Comparison of ENCODE assay signal across 11 cellular contexts in genomic region chr6:43695078-43695966, GRCh38. TPM values are rescaled to one million over a fixed set of nuclear protein-coding genes. Genes with fewer than 3 reads are reported as not detected.
A peak's percentile ranks its signal among the peaks of the same experiment; 100 is the strongest.
DNase-seq lines count a peak whose midpoint lies in the region; ATAC-seq, FAIRE-seq and TF ChIP-seq lines count a peak whose summit lies in the region.
"Had no signal": no experiment of that assay in that cellular context is flagged by ENCODE, and none has a peak within 500 bp of the region (broad histone marks: within the 10 kb centered on the region; RNA-seq: fewer than 3 reads in every experiment).

No MANE protein-coding gene starts in this region.

- peak overlapping the region in 1 of 2 donors; percentile 26 for H3K27ac Mint-ChIP-seq in stimulated activated naive CD8-positive, alpha-beta T cell treated with anti-CD3 and anti-CD28 coated beads, Interleukin-15, amount 100 ng/mL, for 72 hours
- H3K27ac Mint-ChIP-seq in mesothelial cell of epicardium: peak overlapping the region; percentile 39

- H3K36me3 Mint-ChIP-seq in mesothelial cell of epicardium: no peaks in the 10 kb centered on the region

- H2AFZ ChIP-seq in K562 (ENCODE audit: low read depth, low read length): peak overlapping the region; percentile 75

- POLR2A ChIA-PET in K562 (lab: Yijun Ruan, JAX): interaction anchor here (0.6 to 2.1 kb wide), 5 partner anchors 8 to 381 kb away, joined by 3 to 7 read pairs (median 3); partner anchors contain the start of gene MRPS18A

- H3K9ac ChIP-seq in K562 (ENCODE audit: insufficient read depth in 1 of 2, low read depth in 2 of 2, low read length in 2 of 2): peak overlapping the region in 1 of 2 experiments; percentile 27; a peak in 1 of 4 replicates

- TF ChIP-seq CTCF in K562 (IDR thresholded peaks at IDR 0.05 in 2 of 3, conservative IDR thresholded peaks at IDR 0.05 in 1 of 3; ENCODE audit: insufficient read depth in 2 of 3, low read depth in 1 of 3, low read length in 3 of 3) (no peak), mesothelial cell of epicardium (IDR thresholded peaks at IDR 0.05; ENCODE audit: unreplicated experiment) (no peak)

- TF ChIP-seq POLR2A in K562 (conservative IDR thresholded peaks at IDR 0.05): no peak

- WGBS in K562 (ENCODE audit: insufficient coverage, low coverage, missing lambda C conversion rate): 57% methylated on average over 12 of the region's 12 CpGs

- no peak overlapping the region for H3K4me3 Mint-ChIP-seq in stimulated activated naive CD8-positive, alpha-beta T cell treated with anti-CD3 and anti-CD28 coated beads, Interleukin-15, amount 100 ng/mL, for 72 hours
- H3K4me3 Mint-ChIP-seq in mesothelial cell of epicardium: no peak overlapping the region

- H3K27me3 Mint-ChIP-seq in stimulated activated naive CD8-positive, alpha-beta T cell treated with anti-CD3 and anti-CD28 coated beads, Interleukin-15, amount 100 ng/mL, for 72 hours: peaks cover 37% of the 10 kb centered on the region
- no peaks in the 10 kb centered on the region for H3K27me3 Mint-ChIP-seq in mesothelial cell of epicardium (ENCODE audit: low read depth)

- intact Hi-C loops in K562 (cut with micrococcal nuclease): no loop called here

- no peak for TF ChIP-seq RAD21 in K562 (CRISPR knock-in tag; conservative IDR thresholded peaks at IDR 0.05 in 1 of 2, IDR thresholded peaks at IDR 0.05 in 1 of 2)

- no peak for TF ChIP-seq EP300 in K562 (IDR thresholded peaks at IDR 0.05; ENCODE audit: low read length)

- H3K27ac ChIP-seq in K562 (ENCODE audit: extremely low read depth, low read depth, low read length) (no peak overlapping the region), caudate nucleus (ENCODE audit: low read depth, low read length) (no peak overlapping the region)

- H3K4me2 ChIP-seq in K562 (ENCODE audit: insufficient read depth, low read length): no peak overlapping the region

- no peaks in the 10 kb centered on the region for H3K4me1 Mint-ChIP-seq in stimulated activated naive CD8-positive, alpha-beta T cell treated with anti-CD3 and anti-CD28 coated beads, Interleukin-15, amount 100 ng/mL, for 72 hours
- peaks cover 21% of the 10 kb centered on the region for H3K4me1 Mint-ChIP-seq in mesothelial cell of epicardium

- H3K9me1 ChIP-seq in K562 (ENCODE audit: control insufficient read depth, insufficient read depth, low read length): no peaks in the 10 kb centered on the region

- peaks cover 0 to 15% of the 10 kb centered on the region in 2 experiments; a peak in 4 of 5 replicates for H3K4me1 ChIP-seq in K562 (replicated peaks in 1 of 2; ENCODE audit: control insufficient read depth in 2 of 2, insufficient read depth in 2 of 2, low read length in 2 of 2)
- H3K4me1 ChIP-seq: sigmoid colon had no signal

- H3K4me3 ChIP-seq in K562: no peak overlapping the region
- H3K4me3 ChIP-seq: sigmoid colon had no signal

- H3K27me3 ChIP-seq in K562 (ENCODE audit: control insufficient read depth in 2 of 2, insufficient read depth in 2 of 2, low read length in 2 of 2): no peaks in the 10 kb centered on the region
- H3K27me3 ChIP-seq: sigmoid colon had no signal

- no peaks in the 10 kb centered on the region for H3K79me2 ChIP-seq in K562 (ENCODE audit: control insufficient read depth, insufficient read depth, low read length)

- H4K20me1 ChIP-seq in K562 (replicated peaks; ENCODE audit: control insufficient read depth, insufficient read depth, low read length): no peaks in the 10 kb centered on the region

- H3K9me3 Mint-ChIP-seq in stimulated activated naive CD8-positive, alpha-beta T cell treated with anti-CD3 and anti-CD28 coated beads, Interleukin-15, amount 100 ng/mL, for 72 hours: no peaks in the 10 kb centered on the region
- H3K9me3 Mint-ChIP-seq in mesothelial cell of epicardium: no peaks in the 10 kb centered on the region

- FAIRE-seq in K562 (lab: Jason Lieb, UNC) (no peak), HTR-8/SVneo (lab: Jason Lieb, UNC) (no peak)
- FAIRE-seq: keratinocyte had no signal

- peak; percentile 23 for ATAC-seq in stimulated activated naive CD8-positive, alpha-beta T cell treated with anti-CD3 and anti-CD28 coated beads, Interleukin-15, Interleukin-2, amounts not matched to agents 100 U/mL and 50 U/mL, for 24 hours
- ATAC-seq in stimulated activated naive CD8-positive, alpha-beta T cell treated with anti-CD3 and anti-CD28 coated beads, Interleukin-15, amount 100 ng/mL, for 72 hours: no peak
- peak; percentile 50 for ATAC-seq in K562

- CTCF ChIA-PET in K562 (lab: Yijun Ruan, JAX; ENCODE audit: low intra/inter-chr PET ratio): no interaction called here

- no peaks in the 10 kb centered on the region for H3K9me3 ChIP-seq in K562 (replicated peaks; ENCODE audit: control insufficient read depth, insufficient read depth, low read depth, low read length)
- H3K9me3 ChIP-seq: sigmoid colon had no signal

- no peaks in the 10 kb centered on the region for H3K36me3 ChIP-seq in K562 (ENCODE audit: control insufficient read depth, insufficient read depth, low read length)
- H3K36me3 ChIP-seq: sigmoid colon had no signal

- in situ Hi-C loops in K562 (cut with MboI): no loop called here

- BruUV-seq in K562 (replicated peaks; lab: Mats Ljungman, UMichigan): no TSS peak

- no peak for DNase-seq in stimulated activated naive CD8-positive, alpha-beta T cell treated with anti-CD3 and anti-CD28 coated beads, Interleukin-15, Interleukin-2, amounts not matched to agents 100 U/mL and 50 U/mL, for 24 hours
- no peak for DNase-seq in stimulated activated naive CD8-positive, alpha-beta T cell treated with anti-CD3 and anti-CD28 coated beads, Interleukin-15, amount 100 ng/mL, for 72 hours
- DNase-seq in K562 (ENCODE audit: extremely low read depth in 1 of 4, low spot score in 3 of 4) (no peak), mesothelial cell of epicardium (ENCODE audit: low spot score in 2 of 2, unreplicated experiment in 2 of 2) (no peak), HTR-8/SVneo (ENCODE audit: insufficient read length, low spot score) (no peak), caudate nucleus (lab: John Stamatoyannopoulos, UW) (no peak), hepatic stellate cell (ENCODE audit: low spot score) (no peak)
- DNase-seq in activated T-cell treated with anti-CD3 and anti-CD28 coated beads, Interleukin-2, amount 50 U/mL, for 1 hour: no peak
- DNase-seq: activated CD8-positive, alpha-beta memory T cell treated with anti-CD3 and anti-CD28 coated beads for 24 hours; sigmoid colon had no signal

RNA-seq across cellular contexts. Expression of gene MRPS18A, which starts 7.7 kb away (rescaled TPM):
- total RNA-seq in K562 (2011; cell fraction: chromatin; rRNA removed; ENCODE audit: low replicate concordance): 30.9 and 95.8 TPM in 2 replicates
- 81.3 and 96.7 TPM in 2 replicates for total RNA-seq in K562 (2011; cell fraction: nucleolus; rRNA removed)
- total RNA-seq in K562 (2011; cell fraction: nucleoplasm; rRNA removed): 48.8 and 57.7 TPM in 2 replicates
- 130 and 161 TPM in 2 replicates for total RNA-seq in K562 (2014; rRNA removed)
- 63.9 and 87.5 TPM in 2 replicates for total RNA-seq in K562 (2014; rRNA removed; fragmentation: Illumina TruSeq; extraction: Trizol)
- 115 and 119 TPM in 2 replicates for total RNA-seq in K562 (2015; rRNA removed; fragmentation: Illumina TruSeq; extraction: Trizol)
- total RNA-seq in K562 (2021): 102 and 104 TPM in 2 replicates
- 104 and 112 TPM in 2 replicates for polyA plus RNA-seq in K562 (2011; rRNA removed)
- polyA plus RNA-seq in K562 (2011; cell fraction: cytosol; rRNA removed): 155 and 252 TPM in 2 replicates
- polyA plus RNA-seq in K562 (2011; cell fraction: nucleus; rRNA removed): 54.3 and 56.2 TPM in 2 replicates
- polyA plus RNA-seq in K562 (2012): 113 and 127 TPM in 2 replicates
- 159 and 185 TPM in 2 replicates for polyA plus RNA-seq in K562 (2014; fragmentation: Illumina TruSeq; extraction: Trizol)
- 100 to 1,000 TPM; 204 to 243 TPM for polyA plus RNA-seq in K562 (2014; fragmentation: Nextera tagmentation; extraction: Ambion mirVana)
- polyA plus RNA-seq in K562 (2014; rRNA removed): 125 and 133 TPM in 2 replicates
- polyA minus RNA-seq in K562 (2011; rRNA and poly(A)+ RNA removed): 78.1 and 100 TPM in 2 replicates
- polyA minus RNA-seq in K562 (2011; cell fraction: cytosol; rRNA and poly(A)+ RNA removed): 41.0 and 52.2 TPM in 2 replicates
- polyA minus RNA-seq in K562 (2011; cell fraction: nucleus; rRNA and poly(A)+ RNA removed): 41.9 and 47.8 TPM in 2 replicates
- total RNA-seq in mesothelial cell of epicardium: 41.4 to 46.6 TPM (median 46.0 TPM) in 3 replicates

RNA-seq across cellular contexts. Expression of gene RSPH9, which starts 50.5 kb away (rescaled TPM):
- 0.32 TPM in 1 of 2 replicates, not detected in the other for total RNA-seq in K562 (2011; cell fraction: chromatin; rRNA removed; ENCODE audit: low replicate concordance)
- total RNA-seq in K562 (2011; cell fraction: nucleolus; rRNA removed): 0.17 TPM in 1 of 2 replicates, not detected in the other
- 0.22 and 0.38 TPM in 2 replicates for total RNA-seq in K562 (2011; cell fraction: nucleoplasm; rRNA removed)
- 0.05 TPM in 1 of 2 replicates, not detected in the other for total RNA-seq in K562 (2014; rRNA removed)
- not detected in 2 replicates for total RNA-seq in K562 (2014; rRNA removed; fragmentation: Illumina TruSeq; extraction: Trizol)
- total RNA-seq in K562 (2015; rRNA removed; fragmentation: Illumina TruSeq; extraction: Trizol): not detected in 2 replicates
- not detected in 2 replicates for total RNA-seq in K562 (2021)
- polyA plus RNA-seq in K562 (2011; rRNA removed): 0.04 TPM in 1 of 2 replicates, not detected in the other
- polyA plus RNA-seq in K562 (2011; cell fraction: cytosol; rRNA removed): not detected in 2 replicates
- 0.04 TPM in 1 of 2 replicates, not detected in the other for polyA plus RNA-seq in K562 (2011; cell fraction: nucleus; rRNA removed)
- polyA plus RNA-seq in K562 (2012): 0.40 and 0.49 TPM in 2 replicates
- polyA plus RNA-seq in K562 (2014; fragmentation: Illumina TruSeq; extraction: Trizol): not detected in 2 replicates
- polyA plus RNA-seq in K562 (2014; fragmentation: Nextera tagmentation; extraction: Ambion mirVana): under 1 TPM; 0.39 to 0.60 TPM
- not detected in 2 replicates for polyA plus RNA-seq in K562 (2014; rRNA removed)
- polyA minus RNA-seq in K562 (2011; rRNA and poly(A)+ RNA removed): 0.11 and 0.15 TPM in 2 replicates
- not detected in 2 replicates for polyA minus RNA-seq in K562 (2011; cell fraction: cytosol; rRNA and poly(A)+ RNA removed)
- polyA minus RNA-seq in K562 (2011; cell fraction: nucleus; rRNA and poly(A)+ RNA removed): 0.22 TPM in 1 of 2 replicates, not detected in the other
- 0.80 to 0.88 TPM (median 0.82 TPM) in 3 replicates for total RNA-seq in mesothelial cell of epicardium
- polyA plus RNA-seq: keratinocyte had no signal

RNA-seq across cellular contexts. Expression of gene MAD2L1BP, which starts 59.7 kb away (rescaled TPM):
- 89.9 and 155 TPM in 2 replicates for total RNA-seq in K562 (2011; cell fraction: chromatin; rRNA removed; ENCODE audit: low replicate concordance)
- 95.9 and 115 TPM in 2 replicates for total RNA-seq in K562 (2011; cell fraction: nucleolus; rRNA removed)
- total RNA-seq in K562 (2011; cell fraction: nucleoplasm; rRNA removed): 87.8 and 100 TPM in 2 replicates
- 69.7 and 78.1 TPM in 2 replicates for total RNA-seq in K562 (2014; rRNA removed)
- 73.8 and 76.7 TPM in 2 replicates for total RNA-seq in K562 (2014; rRNA removed; fragmentation: Illumina TruSeq; extraction: Trizol)
- total RNA-seq in K562 (2015; rRNA removed; fragmentation: Illumina TruSeq; extraction: Trizol): 73.2 and 75.1 TPM in 2 replicates
- 71.5 and 77.4 TPM in 2 replicates for total RNA-seq in K562 (2021)
- 120 TPM in 2 replicates for polyA plus RNA-seq in K562 (2011; rRNA removed)
- 173 and 183 TPM in 2 replicates for polyA plus RNA-seq in K562 (2011; cell fraction: cytosol; rRNA removed)
- 62.0 and 78.0 TPM in 2 replicates for polyA plus RNA-seq in K562 (2011; cell fraction: nucleus; rRNA removed)
- polyA plus RNA-seq in K562 (2012): 49.6 and 65.4 TPM in 2 replicates
- polyA plus RNA-seq in K562 (2014; fragmentation: Illumina TruSeq; extraction: Trizol): 113 and 116 TPM in 2 replicates
- 100 to 1,000 TPM; 241 to 321 TPM for polyA plus RNA-seq in K562 (2014; fragmentation: Nextera tagmentation; extraction: Ambion mirVana)
- polyA plus RNA-seq in K562 (2014; rRNA removed): 102 and 111 TPM in 2 replicates
- 73.9 and 74.5 TPM in 2 replicates for polyA minus RNA-seq in K562 (2011; rRNA and poly(A)+ RNA removed)
- polyA minus RNA-seq in K562 (2011; cell fraction: cytosol; rRNA and poly(A)+ RNA removed): 33.5 and 38.0 TPM in 2 replicates
- 18.2 and 39.4 TPM in 2 replicates for polyA minus RNA-seq in K562 (2011; cell fraction: nucleus; rRNA and poly(A)+ RNA removed)
- 23.4 to 24.4 TPM (median 23.6 TPM) in 3 replicates for total RNA-seq in mesothelial cell of epicardium
